Comparison of ENCODE assay signal across 12 cellular contexts in genomic region chr10:62584216-62584615, GRCh38.
DNase-seq lines count a peak whose midpoint lies in the region; ATAC-seq and TF ChIP-seq lines count a peak whose summit lies in the region.
"Had no signal": no experiment of that assay in that cellular context is flagged by ENCODE, and none has a peak within 500 bp of the region (broad histone marks: within the 10 kb centered on the region; RNA-seq: fewer than 3 reads in every experiment).

No MANE protein-coding gene starts in this region.

- H3K36me3 ChIP-seq in left ventricle myocardium inferior: no peaks in the 10 kb centered on the region
- H3K36me3 ChIP-seq: tibial artery had no signal

- DNase-seq in left ventricle myocardium inferior: no peak
- DNase-seq in Right ventricle myocardium superior: no peak
- peak; percentile 14 for DNase-seq in SW480 (ENCODE audit: low spot score)
- DNase-seq in right cardiac atrium: no peak
- no peak for DNase-seq in GM10266 (ENCODE audit: extremely low spot score)
- no peak for DNase-seq in DMS53 (lab: John Stamatoyannopoulos, UW)
- DNase-seq: body of pancreas, head of caudate nucleus, NCI-H2171 treated with DMSO at 0.1 percent for 48 hours, tibial artery had no signal

- peaks cover 8% of the 10 kb centered on the region for H3K27me3 ChIP-seq in left ventricle myocardium inferior (ENCODE audit: low read depth)
- no peaks in the 10 kb centered on the region for H3K27me3 ChIP-seq in right cardiac atrium (ENCODE audit: control insufficient read depth, insufficient read depth)
- H3K27me3 ChIP-seq: body of pancreas, tibial artery had no signal

- H3K4me1 ChIP-seq in left ventricle myocardium inferior: peaks cover 14% of the 10 kb centered on the region
- peaks cover 2% of the 10 kb centered on the region for H3K4me1 ChIP-seq in right cardiac atrium (ENCODE audit: control insufficient read depth, insufficient read depth, low read length)
- H3K4me1 ChIP-seq: body of pancreas had no signal

- H3K27ac ChIP-seq in left ventricle myocardium inferior (replicated peaks): peak overlapping the region; percentile 75
- peak overlapping the region; percentile 44 for H3K27ac ChIP-seq in right cardiac atrium (ENCODE audit: low read length)
- H3K27ac ChIP-seq: body of pancreas, tibial artery had no signal

- H3K4me3 ChIP-seq in left ventricle myocardium inferior (no peak overlapping the region), right cardiac atrium (ENCODE audit: low read length) (no peak overlapping the region)
- H3K4me3 ChIP-seq: body of pancreas, tibial artery had no signal

- TF ChIP-seq CTCF in left ventricle myocardium inferior (IDR thresholded peaks at IDR 0.05; ENCODE audit: borderline replicate concordance) (no peak), GM10266 (IDR thresholded peaks at IDR 0.05; ENCODE audit: control insufficient read depth, insufficient read depth, low read depth, missing control alignments) (no peak)

- 65% methylated on average over 2 of the region's 2 CpGs for WGBS in right cardiac atrium

- H3K9me3 ChIP-seq in left ventricle myocardium inferior (replicated peaks) (peaks cover 7% of the 10 kb centered on the region), right cardiac atrium (ENCODE audit: control insufficient read depth, low read length) (no peaks in the 10 kb centered on the region)
- H3K9me3 ChIP-seq: body of pancreas, tibial artery had no signal

- intact Hi-C loops in left ventricle myocardium inferior (cut with micrococcal nuclease): no loop called here
- intact Hi-C loops in Right ventricle myocardium superior (cut with DNase I): no loop called here
- intact Hi-C loops in right cardiac atrium (cut with DNase I): no loop called here

- ATAC-seq in Right ventricle myocardium superior (ENCODE audit: poor library complexity): no peak
- no peak for ATAC-seq in right cardiac atrium
- ATAC-seq in GM19467 (IDR thresholded peaks at IDR 0.05; ENCODE audit: unreplicated experiment): no peak
- ATAC-seq in HG03354 (IDR thresholded peaks at IDR 0.05; ENCODE audit: poor library complexity, severe bottlenecking, unreplicated experiment): no peak
- ATAC-seq: body of pancreas had no signal
